Comparison of ENCODE assay signal across 16 cellular contexts in genomic region chr6:77834591-77834996, GRCh38.
DNase-seq lines count a peak whose midpoint lies in the region; TF ChIP-seq lines count a peak whose summit lies in the region.
"Had no signal": no experiment of that assay in that cellular context is flagged by ENCODE, and none has a peak within 500 bp of the region (broad histone marks: within the 10 kb centered on the region; RNA-seq: fewer than 3 reads in every experiment).

No MANE protein-coding gene starts in this region.

- H3K4me3 ChIP-seq in endodermal cell (ENCODE audit: low read length) (no peak overlapping the region), liver (ENCODE audit: low read depth in 1 of 3, low read length in 3 of 3) (no peak overlapping the region), stomach (no peak overlapping the region), SJCRH30 (no peak overlapping the region)
- H3K4me3 ChIP-seq: BLaER1 treated with 17β-estradiol and CSF1 and Interleukin-3, amounts not matched to agents 10 nM and 100 nM; GM12878; GM23338 had no signal

- no peak overlapping the region for H3K27ac ChIP-seq in endodermal cell (ENCODE audit: low read depth, low read length)
- peak overlapping the region in 1 of 2 donors; percentile 54 for H3K27ac ChIP-seq in liver (ENCODE audit: low read depth in 1 of 2, low read length in 2 of 2)
- H3K27ac ChIP-seq in stomach: no peak overlapping the region
- no peak overlapping the region for H3K27ac ChIP-seq in SJCRH30
- H3K27ac ChIP-seq: BLaER1 treated with 17β-estradiol and CSF1 and Interleukin-3, amounts not matched to agents 10 nM and 100 nM; HL-60 had no signal

- TF ChIP-seq POLR2A in stomach (IDR thresholded peaks at IDR 0.05): no peak

- no peak overlapping the region for H3K4me3 Mint-ChIP-seq in endodermal cell
- H3K4me3 Mint-ChIP-seq in immature natural killer cell: no peak overlapping the region
- H3K4me3 Mint-ChIP-seq: CD4-positive, alpha-beta T cell; GM23338 had no signal

- H3K4me1 Mint-ChIP-seq in endodermal cell (peaks cover 13% of the 10 kb centered on the region), immature natural killer cell (no peaks in the 10 kb centered on the region)

- H3K27me3 Mint-ChIP-seq in endodermal cell (ENCODE audit: insufficient read depth) (no peaks in the 10 kb centered on the region), immature natural killer cell (ENCODE audit: low read depth in 3 of 3) (peaks cover 0 to 1% (median 0%) of the 10 kb centered on the region in 3 donors)
- H3K27me3 Mint-ChIP-seq: CD4-positive, alpha-beta T cell had no signal

- DNase-seq in HT-29 (ENCODE audit: low spot score) (peak; percentile 19), endodermal cell (peak; percentile 49), stomach (peak; percentile 25), RPMI8226 (no peak), immature natural killer cell (no peak), SJCRH30 (no peak)
- DNase-seq: 8988T; AML-193; CD4-positive, alpha-beta T cell; DMS79; H7 had no signal

- H3K9ac ChIP-seq in endodermal cell (ENCODE audit: extremely low read depth, low read length, poor library complexity, severe bottlenecking): no peak overlapping the region
- no peak overlapping the region for H3K9ac ChIP-seq in liver (ENCODE audit: low read depth in 1 of 2, low read length in 2 of 2)
- H3K9ac ChIP-seq: BLaER1 treated with 17β-estradiol and CSF1 and Interleukin-3, amounts not matched to agents 10 nM and 100 nM had no signal

- H3K36me3 ChIP-seq in endodermal cell (ENCODE audit: control insufficient read depth, insufficient read depth, low read length) (no peaks in the 10 kb centered on the region), liver (ENCODE audit: control insufficient read depth in 4 of 4, insufficient read depth in 3 of 4, low read depth in 1 of 4, low read length in 3 of 4) (no peaks in the 10 kb centered on the region), stomach (no peaks in the 10 kb centered on the region), SJCRH30 (no peaks in the 10 kb centered on the region)
- H3K36me3 ChIP-seq: BLaER1 treated with 17β-estradiol and CSF1 and Interleukin-3, amounts not matched to agents 10 nM and 100 nM had no signal

- intact Hi-C loops in stomach (cut with DNase I; ENCODE audit: low total_unique reads): no loop called here

- H3K9me3 Mint-ChIP-seq in endodermal cell (no peaks in the 10 kb centered on the region), immature natural killer cell (peaks cover 2 to 12% (median 8%) of the 10 kb centered on the region in 6 donors)
- H3K9me3 Mint-ChIP-seq: GM23338 had no signal

- no peaks in the 10 kb centered on the region for H3K36me3 Mint-ChIP-seq in endodermal cell (ENCODE audit: low read depth)
- H3K36me3 Mint-ChIP-seq in immature natural killer cell: no peaks in the 10 kb centered on the region

- H3K4me1 ChIP-seq in endodermal cell (ENCODE audit: control insufficient read depth, insufficient read depth, low read length) (peaks cover 4% of the 10 kb centered on the region), liver (ENCODE audit: control insufficient read depth in 4 of 4, insufficient read depth in 4 of 4, low read length in 3 of 4) (peaks cover 6 to 36% (median 27%) of the 10 kb centered on the region in 4 donors), stomach (peaks cover 0 to 13% (median 3%) of the 10 kb centered on the region in 4 donors), SJCRH30 (no peaks in the 10 kb centered on the region; the same call in 1 of the 2 replicates)
- H3K4me1 ChIP-seq: BLaER1 treated with 17β-estradiol and CSF1 and Interleukin-3, amounts not matched to agents 10 nM and 100 nM had no signal

- TF ChIP-seq CTCF in endodermal cell (conservative IDR thresholded peaks at IDR 0.05) (no peak), liver (IDR thresholded peaks at IDR 0.05; ENCODE audit: low read depth, low read length, missing input control) (no peak), stomach (IDR thresholded peaks at IDR 0.05) (no peak)

- 38 to 52% methylated on average over 2 to 4 of the region's 4 CpGs for WGBS in endodermal cell (ENCODE audit: insufficient coverage in 1 of 2, insufficient read length in 1 of 2), 2 experiments
- 27% methylated on average over 4 of the region's 4 CpGs for whole genome bisulfite sequencing in liver
- WGBS in stomach, 5 donors: 16 to 25% (median 20%) methylated on average over 4 of the region's 4 CpGs

- TF ChIP-seq EP300 in stomach (IDR thresholded peaks at IDR 0.05): no peak

- peak; percentile 57 to 66 for TF ChIP-seq RAD21 in liver (IDR thresholded peaks at IDR 0.05)

- H3K27ac Mint-ChIP-seq in endodermal cell (no peak overlapping the region), immature natural killer cell (no peak overlapping the region)
- H3K27ac Mint-ChIP-seq: CD4-positive, alpha-beta T cell; GM23338 had no signal

- H3K9me3 ChIP-seq in endodermal cell (ENCODE audit: control insufficient read depth, low read length) (peaks cover 6% of the 10 kb centered on the region), liver (ENCODE audit: control insufficient read depth in 4 of 4, low read length in 3 of 4) (no peaks in the 10 kb centered on the region), stomach (no peaks in the 10 kb centered on the region), SJCRH30 (replicated peaks) (no peaks in the 10 kb centered on the region)

- H3K27me3 ChIP-seq in endodermal cell (ENCODE audit: control insufficient read depth, insufficient read depth, low read length, poor library complexity, severe bottlenecking): no peaks in the 10 kb centered on the region
- H3K27me3 ChIP-seq in liver (ENCODE audit: control insufficient read depth in 4 of 4, insufficient read depth in 4 of 4, low read length in 3 of 4): no peaks in the 10 kb centered on the region
- H3K27me3 ChIP-seq in stomach: no peaks in the 10 kb centered on the region
- no peaks in the 10 kb centered on the region for H3K27me3 ChIP-seq in SJCRH30
- H3K27me3 ChIP-seq: BLaER1 treated with 17β-estradiol and CSF1 and Interleukin-3, amounts not matched to agents 10 nM and 100 nM had no signal

TF ChIP-seq in liver, 16 proteins besides CTCF, POLR2A, EP300 and RAD21 (continues in another document):
- TF ChIP-seq HNF4G (IDR thresholded peaks at IDR 0.05): peak; percentile 90
- TF ChIP-seq RXRA (IDR thresholded peaks at IDR 0.05): peak; percentile 97 to 98
- peak; percentile 95 for TF ChIP-seq FOXA1 (IDR thresholded peaks at IDR 0.05)
- TF ChIP-seq FOXA2 (IDR thresholded peaks at IDR 0.05): peak; percentile 94
- peak; percentile 99 for TF ChIP-seq SP1 (IDR thresholded peaks at IDR 0.05)
- no peak for TF ChIP-seq TAF1 (conservative IDR thresholded peaks at IDR 0.05)
- TF ChIP-seq EGR1 (IDR thresholded peaks at IDR 0.05; ENCODE audit: low read depth in 2 of 2): peak; percentile 33 to 69
- TF ChIP-seq GABPA (IDR thresholded peaks at IDR 0.05 in 1 of 2, conservative IDR thresholded peaks at IDR 0.05 in 1 of 2): peak in 1 of 2 donors; percentile 54
- TF ChIP-seq YY1 (IDR thresholded peaks at IDR 0.05): peak; percentile 79
- peak; percentile 36 for TF ChIP-seq ATF3 (IDR thresholded peaks at IDR 0.05)
- TF ChIP-seq HNF4A (conservative IDR thresholded peaks at IDR 0.05): peak; percentile 97 to 98
- TF ChIP-seq REST (IDR thresholded peaks at IDR 0.05): peak; percentile 85
- peak; percentile 84 to 89 for TF ChIP-seq JUND (IDR thresholded peaks at IDR 0.05)
- peak; percentile 84 for TF ChIP-seq ZBTB33 (IDR thresholded peaks at IDR 0.05)
- no peak for TF ChIP-seq NR2F2 (IDR thresholded peaks at IDR 0.05)

Comparison
In these comparisons a context has a peak if more than half of its experiments do, and no peak if none do; other contexts are left out.
1. DNase-seq: peak in HT-29 (single experiment), endodermal cell (single experiment) and stomach (single experiment); none in RPMI8226 (single experiment), immature natural killer cell (0 of 3) and SJCRH30 (0 of 2).